ENCODE assay signal across 14 cellular contexts in the genomic region with DNA sequence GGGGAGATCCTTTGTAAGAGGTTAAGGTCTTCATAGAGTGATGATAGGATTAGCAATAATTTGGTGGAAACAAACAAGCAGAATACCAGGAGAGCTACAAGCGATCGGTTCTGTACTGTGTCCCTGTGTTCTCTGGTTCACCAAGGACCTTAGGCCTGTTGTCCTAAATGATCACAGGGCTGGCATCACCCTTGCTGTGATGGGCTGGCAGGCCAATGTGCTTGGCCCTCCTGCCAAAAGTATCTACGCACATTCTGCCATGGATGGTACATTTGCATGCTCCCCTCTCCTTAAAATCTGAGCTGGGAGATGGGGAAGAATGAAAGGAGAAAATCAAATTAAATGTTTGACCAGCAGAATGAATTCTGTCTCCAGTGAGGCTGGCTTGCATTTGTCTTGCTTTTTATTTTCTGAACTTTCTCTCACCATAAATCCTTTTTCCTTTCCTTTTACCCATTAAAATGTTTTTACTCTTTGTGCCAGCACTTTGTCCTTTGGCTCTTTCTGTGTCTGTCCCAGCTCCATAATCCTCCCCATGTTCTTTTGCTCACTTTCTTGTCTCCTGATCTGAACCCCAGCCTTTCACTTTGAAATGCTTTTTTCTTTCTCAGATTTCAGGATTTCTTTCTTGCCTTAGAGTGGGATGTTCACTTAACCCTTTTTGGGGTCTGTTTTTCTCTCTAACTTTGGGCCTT. TPM values are rescaled to one million over a fixed set of nuclear protein-coding genes. Genes with fewer than 3 reads are reported as not detected.
DNase-seq lines count a peak whose midpoint lies in the region; ATAC-seq and TF ChIP-seq lines count a peak whose summit lies in the region.
"Had no signal": no experiment of that assay in that cellular context is flagged by ENCODE, and none has a peak within 500 bp of the region (broad histone marks: within the 10 kb centered on the region; RNA-seq: fewer than 3 reads in every experiment).

No MANE protein-coding gene starts in this region.

- peak overlapping the region; percentile 98 for H3K27ac Mint-ChIP-seq in progenitor cell of endocrine pancreas
- H3K27ac Mint-ChIP-seq in stimulated activated effector memory CD8-positive, alpha-beta T cell treated with anti-CD3 and anti-CD28 coated beads, Interleukin-12 subunit alpha, Interleukin-12 subunit beta, amount 100 ng/mL, for 72 hours, result no peak overlapping the region
- H3K27ac Mint-ChIP-seq: CD4-positive, alpha-beta T cell had no signal

- no peaks in the 10 kb centered on the region for H3K27me3 Mint-ChIP-seq in progenitor cell of endocrine pancreas
- H3K27me3 Mint-ChIP-seq: CD4-positive, alpha-beta T cell had no signal

- ATAC-seq in Right ventricle myocardium inferior, result peak; percentile 69
- peak; percentile 38 to 77 for ATAC-seq in left cardiac atrium
- ATAC-seq in GM21367 (IDR thresholded peaks at IDR 0.05; ENCODE audit: unreplicated experiment), result no peak
- no peak for ATAC-seq in stimulated activated effector memory CD8-positive, alpha-beta T cell treated with anti-CD3 and anti-CD28 coated beads, Interleukin-12 subunit alpha, Interleukin-12 subunit beta, amount 100 ng/mL, for 72 hours
- no peak for ATAC-seq in GM19397 (IDR thresholded peaks at IDR 0.05; ENCODE audit: unreplicated experiment)

- no peak for DNase-seq in Right ventricle myocardium inferior (ENCODE audit: missing footprints)
- no peak for DNase-seq in cardiac septum (ENCODE audit: low spot score)
- peak; percentile 45 for DNase-seq in left cardiac atrium
- no peak for DNase-seq in progenitor cell of endocrine pancreas (ENCODE audit: low spot score, unreplicated experiment)
- DNase-seq in stimulated activated effector memory CD8-positive, alpha-beta T cell treated with anti-CD3 and anti-CD28 coated beads, Interleukin-12 subunit alpha, Interleukin-12 subunit beta, amount 100 ng/mL, for 72 hours (ENCODE audit: low spot score in 2 of 2), result no peak
- no peak for DNase-seq in stimulated activated CD4-positive, alpha-beta T cell treated with anti-CD3 and anti-CD28 coated beads, Interleukin-15, amount 100 ng/mL, for 24 hours
- DNase-seq: activated CD4-positive, alpha-beta T cell treated with anti-CD3 and anti-CD28 coated beads, Interleukin-2, amount 50 U/mL, for 48 hours; CD4-positive, alpha-beta T cell; mammary epithelial cell; MM.1S; NCI-H2107; occipital lobe had no signal

- intact Hi-C loops in Right ventricle myocardium inferior (cut with DNase I), result loop anchor here (5.0 kb wide), 2 partner anchors 33 to 48 kb away; no protein-coding TSS in a partner anchor
- intact Hi-C loops in cardiac septum (cut with DNase I), result loop anchor here (10.0 kb wide), 1 partner anchor 304 kb away; no protein-coding TSS in a partner anchor
- intact Hi-C loops in left cardiac atrium (cut with DNase I), result loop anchor here in 1 of 2 donors (10.0 kb wide), 1 partner anchor 174 kb away; no protein-coding TSS in a partner anchor

- TF ChIP-seq CTCF in progenitor cell of endocrine pancreas (IDR thresholded peaks at IDR 0.05; ENCODE audit: unreplicated experiment), result no peak

- H3K4me3 Mint-ChIP-seq in progenitor cell of endocrine pancreas (ENCODE audit: low read depth), result peak overlapping the region; percentile 13
- no peak overlapping the region for H3K4me3 Mint-ChIP-seq in stimulated activated effector memory CD8-positive, alpha-beta T cell treated with anti-CD3 and anti-CD28 coated beads, Interleukin-12 subunit alpha, Interleukin-12 subunit beta, amount 100 ng/mL, for 72 hours
- H3K4me3 Mint-ChIP-seq: CD4-positive, alpha-beta T cell had no signal

- no peaks in the 10 kb centered on the region for H3K9me3 Mint-ChIP-seq in progenitor cell of endocrine pancreas (ENCODE audit: low read depth)
- H3K9me3 Mint-ChIP-seq in stimulated activated effector memory CD8-positive, alpha-beta T cell treated with anti-CD3 and anti-CD28 coated beads, Interleukin-12 subunit alpha, Interleukin-12 subunit beta, amount 100 ng/mL, for 72 hours, result peaks cover 10% of the 10 kb centered on the region
- H3K9me3 Mint-ChIP-seq: CD4-positive, alpha-beta T cell had no signal

- peaks cover 79% of the 10 kb centered on the region for H3K4me1 Mint-ChIP-seq in progenitor cell of endocrine pancreas (ENCODE audit: low read depth)
- H3K4me1 Mint-ChIP-seq in stimulated activated effector memory CD8-positive, alpha-beta T cell treated with anti-CD3 and anti-CD28 coated beads, Interleukin-12 subunit alpha, Interleukin-12 subunit beta, amount 100 ng/mL, for 72 hours, result no peaks in the 10 kb centered on the region

- peaks cover 6% of the 10 kb centered on the region for H3K36me3 Mint-ChIP-seq in progenitor cell of endocrine pancreas (ENCODE audit: insufficient read depth)
- H3K36me3 Mint-ChIP-seq in stimulated activated effector memory CD8-positive, alpha-beta T cell treated with anti-CD3 and anti-CD28 coated beads, Interleukin-12 subunit alpha, Interleukin-12 subunit beta, amount 100 ng/mL, for 72 hours, result no peaks in the 10 kb centered on the region

RNA-seq across cellular contexts. Expression of a gene that starts 51.7 kb away (rescaled TPM):
- 78.8 TPM for total RNA-seq in Right ventricle myocardium inferior
- total RNA-seq in cardiac septum, result 52.2 TPM
- total RNA-seq in left cardiac atrium, result 10 to 100 TPM; 64.7 to 75.0 TPM
- total RNA-seq in progenitor cell of endocrine pancreas, result 204 and 205 TPM in 2 replicates

Comparison
In these comparisons a context has a peak if more than half of its experiments do, and no peak if none do; other contexts are left out.
1. ATAC-seq: peak in Right ventricle myocardium inferior (single experiment) and left cardiac atrium (2 of 2); none in GM21367 (single experiment), stimulated activated effector memory CD8-positive, alpha-beta T cell treated with anti-CD3 and anti-CD28 coated beads, Interleukin-12 subunit alpha, Interleukin-12 subunit beta, amount 100 ng/mL, for 72 hours (single experiment) and GM19397 (single experiment).